1 cellular context compared by ENCODE assay signal in the genomic region with DNA sequence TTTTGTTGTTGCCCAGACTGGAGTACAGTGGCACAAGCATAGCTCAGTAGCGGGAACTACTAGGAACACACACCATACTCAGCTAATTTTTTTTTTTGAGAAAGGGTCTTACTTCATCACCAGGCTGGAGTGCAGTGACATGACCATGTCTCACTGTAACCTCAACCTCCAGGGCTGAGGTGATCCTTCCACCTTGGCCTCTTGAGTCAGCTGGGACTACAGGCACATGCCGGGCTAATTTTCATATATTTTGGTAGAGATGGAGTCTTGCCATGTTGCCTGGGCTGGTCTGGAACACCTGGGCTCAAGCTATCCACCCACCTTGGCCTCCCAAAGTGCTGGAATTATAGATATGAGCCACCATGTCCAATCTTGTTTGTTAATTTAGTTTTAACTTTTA.
TF ChIP-seq lines count a peak whose summit lies in the region.

No MANE protein-coding gene starts in this region.

TF ChIP-seq in SK-N-SH, 30 proteins besides CTCF, POLR2A, EP300 and RAD21:
- TF ChIP-seq, protein P1, sequence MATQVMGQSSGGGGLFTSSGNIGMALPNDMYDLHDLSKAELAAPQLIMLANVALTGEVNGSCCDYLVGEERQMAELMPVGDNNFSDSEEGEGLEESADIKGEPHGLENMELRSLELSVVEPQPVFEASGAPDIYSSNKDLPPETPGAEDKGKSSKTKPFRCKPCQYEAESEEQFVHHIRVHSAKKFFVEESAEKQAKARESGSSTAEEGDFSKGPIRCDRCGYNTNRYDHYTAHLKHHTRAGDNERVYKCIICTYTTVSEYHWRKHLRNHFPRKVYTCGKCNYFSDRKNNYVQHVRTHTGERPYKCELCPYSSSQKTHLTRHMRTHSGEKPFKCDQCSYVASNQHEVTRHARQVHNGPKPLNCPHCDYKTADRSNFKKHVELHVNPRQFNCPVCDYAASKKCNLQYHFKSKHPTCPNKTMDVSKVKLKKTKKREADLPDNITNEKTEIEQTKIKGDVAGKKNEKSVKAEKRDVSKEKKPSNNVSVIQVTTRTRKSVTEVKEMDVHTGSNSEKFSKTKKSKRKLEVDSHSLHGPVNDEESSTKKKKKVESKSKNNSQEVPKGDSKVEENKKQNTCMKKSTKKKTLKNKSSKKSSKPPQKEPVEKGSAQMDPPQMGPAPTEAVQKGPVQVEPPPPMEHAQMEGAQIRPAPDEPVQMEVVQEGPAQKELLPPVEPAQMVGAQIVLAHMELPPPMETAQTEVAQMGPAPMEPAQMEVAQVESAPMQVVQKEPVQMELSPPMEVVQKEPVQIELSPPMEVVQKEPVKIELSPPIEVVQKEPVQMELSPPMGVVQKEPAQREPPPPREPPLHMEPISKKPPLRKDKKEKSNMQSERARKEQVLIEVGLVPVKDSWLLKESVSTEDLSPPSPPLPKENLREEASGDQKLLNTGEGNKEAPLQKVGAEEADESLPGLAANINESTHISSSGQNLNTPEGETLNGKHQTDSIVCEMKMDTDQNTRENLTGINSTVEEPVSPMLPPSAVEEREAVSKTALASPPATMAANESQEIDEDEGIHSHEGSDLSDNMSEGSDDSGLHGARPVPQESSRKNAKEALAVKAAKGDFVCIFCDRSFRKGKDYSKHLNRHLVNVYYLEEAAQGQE (IDR thresholded peaks at IDR 0.05; ENCODE audit: low read depth, low read length): no peak
- no peak for TF ChIP-seq TEAD4 (IDR thresholded peaks at IDR 0.05; ENCODE audit: borderline replicate concordance, insufficient read depth)
- no peak for TF ChIP-seq MXI1 (IDR thresholded peaks at IDR 0.05; ENCODE audit: low read depth, low read length)
- no peak for TF ChIP-seq RXRA (IDR thresholded peaks at IDR 0.05; ENCODE audit: borderline replicate concordance, low read depth)
- no peak for TF ChIP-seq ELF1 (IDR thresholded peaks at IDR 0.05)
- TF ChIP-seq GATA2 (CRISPR knock-in tag; IDR thresholded peaks at IDR 0.05): no peak
- no peak for TF ChIP-seq SIN3A (IDR thresholded peaks at IDR 0.05; ENCODE audit: borderline replicate concordance, low read depth, low read length)
- TF ChIP-seq NRF1 (IDR thresholded peaks at IDR 0.05; ENCODE audit: low read depth, low read length): no peak
- TF ChIP-seq EZH2phosphoT487 (IDR thresholded peaks at IDR 0.05; ENCODE audit: borderline replicate concordance, low read depth): no peak
- TF ChIP-seq JUND (IDR thresholded peaks at IDR 0.05): no peak
- no peak for TF ChIP-seq FOXJ3 (CRISPR knock-in tag; IDR thresholded peaks at IDR 0.05)
- no peak for TF ChIP-seq MEF2A (IDR thresholded peaks at IDR 0.05; ENCODE audit: borderline replicate concordance, low read depth)
- TF ChIP-seq SMC3 (IDR thresholded peaks at IDR 0.05; ENCODE audit: low read depth, low read length): no peak
- no peak for TF ChIP-seq YY1 (IDR thresholded peaks at IDR 0.05; ENCODE audit: low read depth)
- TF ChIP-seq, protein P2, sequence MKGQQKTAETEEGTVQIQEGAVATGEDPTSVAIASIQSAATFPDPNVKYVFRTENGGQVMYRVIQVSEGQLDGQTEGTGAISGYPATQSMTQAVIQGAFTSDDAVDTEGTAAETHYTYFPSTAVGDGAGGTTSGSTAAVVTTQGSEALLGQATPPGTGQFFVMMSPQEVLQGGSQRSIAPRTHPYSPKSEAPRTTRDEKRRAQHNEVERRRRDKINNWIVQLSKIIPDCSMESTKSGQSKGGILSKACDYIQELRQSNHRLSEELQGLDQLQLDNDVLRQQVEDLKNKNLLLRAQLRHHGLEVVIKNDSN (IDR thresholded peaks at IDR 0.05; ENCODE audit: borderline replicate concordance, low read depth): no peak
- no peak for TF ChIP-seq RFX5 (IDR thresholded peaks at IDR 0.05; ENCODE audit: low read length)
- TF ChIP-seq, protein P3, sequence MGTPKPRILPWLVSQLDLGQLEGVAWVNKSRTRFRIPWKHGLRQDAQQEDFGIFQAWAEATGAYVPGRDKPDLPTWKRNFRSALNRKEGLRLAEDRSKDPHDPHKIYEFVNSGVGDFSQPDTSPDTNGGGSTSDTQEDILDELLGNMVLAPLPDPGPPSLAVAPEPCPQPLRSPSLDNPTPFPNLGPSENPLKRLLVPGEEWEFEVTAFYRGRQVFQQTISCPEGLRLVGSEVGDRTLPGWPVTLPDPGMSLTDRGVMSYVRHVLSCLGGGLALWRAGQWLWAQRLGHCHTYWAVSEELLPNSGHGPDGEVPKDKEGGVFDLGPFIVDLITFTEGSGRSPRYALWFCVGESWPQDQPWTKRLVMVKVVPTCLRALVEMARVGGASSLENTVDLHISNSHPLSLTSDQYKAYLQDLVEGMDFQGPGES (IDR thresholded peaks at IDR 0.05; ENCODE audit: low read depth, low read length): no peak
- TF ChIP-seq TAF1 (IDR thresholded peaks at IDR 0.05; ENCODE audit: borderline replicate concordance, low read depth, low read length): no peak
- TF ChIP-seq POLR2AphosphoS5 (IDR thresholded peaks at IDR 0.05; ENCODE audit: low read depth, low read length): no peak
- TF ChIP-seq RCOR1 (IDR thresholded peaks at IDR 0.05; ENCODE audit: low read length): no peak
